In the genomic region with DNA sequence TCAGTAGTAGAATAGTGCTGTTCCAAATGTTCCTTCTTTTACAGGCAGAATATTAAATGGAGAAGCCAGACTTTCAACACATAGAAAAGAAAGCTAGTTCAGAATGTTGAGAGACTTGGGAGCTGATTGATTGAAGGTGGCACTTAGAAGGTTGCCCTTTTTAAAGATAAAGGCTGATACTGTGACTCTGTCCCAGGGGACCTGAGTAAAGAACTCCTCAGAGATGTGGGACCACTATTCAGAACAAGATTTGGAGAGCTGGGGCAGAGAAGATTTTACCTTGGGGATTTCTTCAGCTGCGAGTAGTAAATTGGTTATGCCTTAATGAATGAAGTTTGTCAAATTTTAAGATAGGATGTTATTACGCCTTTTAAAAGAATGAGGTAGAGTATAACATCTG, we compare ENCODE assay signal across 30 cellular contexts.
"Had no signal": no experiment of that assay in that cellular context is flagged by ENCODE, and none has a peak within 500 bp of the region (broad histone marks: within the 10 kb centered on the region; RNA-seq: fewer than 3 reads in every experiment).

No MANE protein-coding gene starts in this region.

- FAIRE-seq: keratinocyte, pancreas had no signal

- H3K27ac Mint-ChIP-seq: activated CD4-positive, alpha-beta T cell treated with anti-CD3 and anti-CD28 coated beads for 36 hours; activated CD8-positive, alpha-beta memory T cell treated with anti-CD3 and anti-CD28 coated beads, Interleukin-2, amount 10 ng/mL, durations not matched to agents 7 days and 5 days; activated CD8-positive, alpha-beta T cell treated with anti-CD3 and anti-CD28 coated beads, Interleukin-2, amount 10 ng/mL, durations not matched to agents 7 days and 5 days; activated naive CD8-positive, alpha-beta T cell treated with anti-CD3 and anti-CD28 coated beads, Interleukin-2, amount 10 ng/mL, durations not matched to agents 7 days and 5 days; brain; mesothelial cell of epicardium; T-helper 2 cell treated with Interferon-gamma antibody and Interleukin-4, amounts not matched to agents 5 μg/mL and 100 μg/mL, for 36 hours had no signal

- H3K4me3 Mint-ChIP-seq: activated CD4-positive, alpha-beta T cell treated with anti-CD3 and anti-CD28 coated beads for 36 hours; activated CD8-positive, alpha-beta memory T cell treated with anti-CD3 and anti-CD28 coated beads, Interleukin-2, amount 10 ng/mL, durations not matched to agents 7 days and 5 days; activated CD8-positive, alpha-beta T cell treated with anti-CD3 and anti-CD28 coated beads, Interleukin-2, amount 10 ng/mL, durations not matched to agents 7 days and 5 days; activated naive CD8-positive, alpha-beta T cell treated with anti-CD3 and anti-CD28 coated beads, Interleukin-2, amount 10 ng/mL, durations not matched to agents 7 days and 5 days; brain; effector memory CD8-positive, alpha-beta T cell; mesothelial cell of epicardium; T-helper 2 cell treated with Interferon-gamma antibody and Interleukin-4, amounts not matched to agents 5 μg/mL and 100 μg/mL, for 36 hours had no signal

- DNase-seq: activated CD4-positive, alpha-beta T cell treated with anti-CD3 and anti-CD28 coated beads for 36 hours; activated CD4-positive, CD25-positive, alpha-beta regulatory T cell; activated CD8-positive, alpha-beta memory T cell treated with anti-CD3 and anti-CD28 coated beads, Interleukin-2, amount 10 ng/mL, durations not matched to agents 7 days and 5 days; activated CD8-positive, alpha-beta T cell treated with anti-CD3 and anti-CD28 coated beads, Interleukin-2, amount 10 ng/mL, durations not matched to agents 7 days and 5 days; activated effector memory CD4-positive, alpha-beta T cell treated with Interleukin-2 at 50 U/mL for 16 hours; activated naive CD4-positive, alpha-beta T cell treated with Interleukin-2 at 50 U/mL for 16 hours; activated naive CD8-positive, alpha-beta T cell treated with anti-CD3 and anti-CD28 coated beads, Interleukin-2, amount 10 ng/mL, durations not matched to agents 7 days and 5 days; effector memory CD8-positive, alpha-beta T cell; erythroblast; gastrocnemius medialis; head of caudate nucleus; hippocampal formation; left colon; mammary epithelial cell; naive B cell; pancreas; retina; stimulated activated CD4-positive, alpha-beta T cell treated with anti-CD3 and anti-CD28 coated beads, Interleukin-4, amount 100 ng/mL, for 24 hours; stimulated activated naive CD4-positive, alpha-beta T cell had no signal

- H3K4me3 ChIP-seq: ascending aorta, coronary artery, gastrocnemius medialis, pancreas, prostate gland, skin epidermis, suprapubic skin, tibial nerve had no signal

- H3K27me3 ChIP-seq: ascending aorta, gastrocnemius medialis, pancreas, suprapubic skin, tibial nerve had no signal

- H3K4me1 ChIP-seq: ascending aorta, gastrocnemius medialis, pancreas, prostate gland, suprapubic skin, tibial nerve had no signal

- H3K9me3 ChIP-seq: ascending aorta, gastrocnemius medialis, pancreas, prostate gland, suprapubic skin, tibial nerve had no signal

- H3K4me1 Mint-ChIP-seq: activated CD8-positive, alpha-beta memory T cell treated with anti-CD3 and anti-CD28 coated beads, Interleukin-2, amount 10 ng/mL, durations not matched to agents 7 days and 5 days had no signal

- ATAC-seq: activated CD4-positive, alpha-beta T cell treated with anti-CD3 and anti-CD28 coated beads for 36 hours; activated CD8-positive, alpha-beta memory T cell treated with anti-CD3 and anti-CD28 coated beads, Interleukin-2, amount 10 ng/mL, durations not matched to agents 7 days and 5 days; activated CD8-positive, alpha-beta T cell treated with anti-CD3 and anti-CD28 coated beads, Interleukin-2, amount 10 ng/mL, durations not matched to agents 7 days and 5 days; effector memory CD8-positive, alpha-beta T cell; gastrocnemius medialis; left colon; pancreas; sciatic nerve had no signal

- H3K36me3 Mint-ChIP-seq: activated CD8-positive, alpha-beta memory T cell treated with anti-CD3 and anti-CD28 coated beads, Interleukin-2, amount 10 ng/mL, durations not matched to agents 7 days and 5 days; brain; mesothelial cell of epicardium; naive B cell had no signal

- H3K36me3 ChIP-seq: ascending aorta, gastrocnemius medialis, pancreas, prostate gland, suprapubic skin, tibial nerve had no signal

- H3K27me3 Mint-ChIP-seq: activated CD4-positive, alpha-beta T cell treated with anti-CD3 and anti-CD28 coated beads for 36 hours; activated CD8-positive, alpha-beta memory T cell treated with anti-CD3 and anti-CD28 coated beads, Interleukin-2, amount 10 ng/mL, durations not matched to agents 7 days and 5 days; activated naive CD8-positive, alpha-beta T cell treated with anti-CD3 and anti-CD28 coated beads, Interleukin-2, amount 10 ng/mL, durations not matched to agents 7 days and 5 days; brain; naive B cell had no signal

- H3K9me3 Mint-ChIP-seq: brain; effector memory CD8-positive, alpha-beta T cell; mesothelial cell of epicardium; naive B cell; T-helper 2 cell treated with Interferon-gamma antibody and Interleukin-4, amounts not matched to agents 5 μg/mL and 100 μg/mL, for 36 hours had no signal

- H3K27ac ChIP-seq: ascending aorta, coronary artery, gastrocnemius medialis, pancreas, prostate gland, skin epidermis, suprapubic skin, tibial nerve had no signal
